ENCODE assay signal across 13 cellular contexts in the genomic region with DNA sequence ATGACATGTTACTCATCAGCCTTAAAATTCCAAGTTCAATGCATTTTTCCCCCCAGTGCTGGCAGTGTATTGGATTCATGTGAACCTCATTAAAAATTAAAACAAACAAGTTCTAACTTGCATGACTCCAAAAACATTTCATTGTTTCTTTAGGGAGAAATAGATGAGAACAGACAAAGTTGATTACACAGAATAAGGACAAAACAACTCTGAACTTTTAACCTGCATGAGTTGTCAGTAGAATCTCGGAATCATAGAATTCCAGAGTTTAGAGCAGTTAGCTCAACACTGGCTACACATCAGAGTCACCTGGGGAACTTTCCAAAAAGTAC.
DNase-seq lines count a peak whose midpoint lies in the region; ATAC-seq and TF ChIP-seq lines count a peak whose summit lies in the region.
"Had no signal": no experiment of that assay in that cellular context is flagged by ENCODE, and none has a peak within 500 bp of the region (broad histone marks: within the 10 kb centered on the region; RNA-seq: fewer than 3 reads in every experiment).

No MANE protein-coding gene starts in this region.

- ATAC-seq in gastroesophageal sphincter (peak; percentile 14), aorta (ENCODE audit: low FRiP score) (peak; percentile 55), GM21737 (IDR thresholded peaks at IDR 0.05; ENCODE audit: unreplicated experiment) (no peak)

- TF ChIP-seq EP300 in gastroesophageal sphincter (IDR thresholded peaks at IDR 0.05): no peak

- no peaks in the 10 kb centered on the region for H3K27me3 ChIP-seq in left ventricle myocardium inferior (ENCODE audit: low read depth)
- H3K27me3 ChIP-seq in breast epithelium: no peaks in the 10 kb centered on the region
- H3K27me3 ChIP-seq in gastroesophageal sphincter: no peaks in the 10 kb centered on the region
- no peaks in the 10 kb centered on the region for H3K27me3 ChIP-seq in aorta (ENCODE audit: control insufficient read depth in 1 of 2, insufficient read depth in 2 of 2, low read length in 1 of 2)
- H3K27me3 ChIP-seq: testis had no signal

- no peaks in the 10 kb centered on the region for H3K36me3 ChIP-seq in left ventricle myocardium inferior
- H3K36me3 ChIP-seq in breast epithelium: no peaks in the 10 kb centered on the region
- H3K36me3 ChIP-seq in gastroesophageal sphincter: no peaks in the 10 kb centered on the region
- H3K36me3 ChIP-seq in aorta (ENCODE audit: control insufficient read depth in 1 of 2, insufficient read depth in 2 of 2, low read length in 1 of 2): no peaks in the 10 kb centered on the region
- H3K36me3 ChIP-seq: spleen had no signal

- peak overlapping the region; percentile 25 for H3K27ac ChIP-seq in left ventricle myocardium inferior (replicated peaks)
- peak overlapping the region; percentile 67 to 82 for H3K27ac ChIP-seq in breast epithelium
- no peak overlapping the region for H3K27ac ChIP-seq in gastroesophageal sphincter
- H3K27ac ChIP-seq in aorta (ENCODE audit: low read depth in 1 of 2, low read length in 2 of 2): no peak overlapping the region
- H3K27ac ChIP-seq: KMS-11 had no signal

- H3K4me3 ChIP-seq in left ventricle myocardium inferior (no peak overlapping the region), breast epithelium (no peak overlapping the region), gastroesophageal sphincter (no peak overlapping the region), aorta (ENCODE audit: low read length in 2 of 2) (no peak overlapping the region)
- H3K4me3 ChIP-seq: spleen, testis had no signal

- TF ChIP-seq CTCF in left ventricle myocardium inferior (IDR thresholded peaks at IDR 0.05; ENCODE audit: borderline replicate concordance) (no peak), breast epithelium (IDR thresholded peaks at IDR 0.05) (no peak), gastroesophageal sphincter (IDR thresholded peaks at IDR 0.05) (no peak)

- H3K4me1 ChIP-seq in left ventricle myocardium inferior (peaks cover 5% of the 10 kb centered on the region), breast epithelium (no peaks in the 10 kb centered on the region), gastroesophageal sphincter (peaks cover 0 to 7% (median 2%) of the 10 kb centered on the region in 3 donors), aorta (ENCODE audit: control insufficient read depth in 1 of 2, insufficient read depth in 2 of 2, low read length in 2 of 2) (no peaks in the 10 kb centered on the region)
- H3K4me1 ChIP-seq: spleen, testis had no signal

- TF ChIP-seq POLR2A in breast epithelium (IDR thresholded peaks at IDR 0.05) (no peak), gastroesophageal sphincter (IDR thresholded peaks at IDR 0.05) (no peak)

- H3K9me3 ChIP-seq in left ventricle myocardium inferior (replicated peaks): no peaks in the 10 kb centered on the region
- no peaks in the 10 kb centered on the region for H3K9me3 ChIP-seq in breast epithelium
- no peaks in the 10 kb centered on the region for H3K9me3 ChIP-seq in gastroesophageal sphincter
- H3K9me3 ChIP-seq in aorta (ENCODE audit: control insufficient read depth, low read length): no peaks in the 10 kb centered on the region
- H3K9me3 ChIP-seq: spleen, testis had no signal

- DNase-seq in left ventricle myocardium inferior (no peak), cardiac septum (ENCODE audit: low spot score) (no peak), breast epithelium (ENCODE audit: low spot score in 2 of 2) (peak in 1 of 2 donors; percentile 50), aorta (no peak), 8988T (no peak)
- no peak for DNase-seq in stimulated activated CD4-positive, alpha-beta T cell treated with anti-CD3 and anti-CD28 coated beads, Interleukin-12 subunit alpha, Interleukin-12 subunit beta, amount 100 ng/mL, for 4 hours
- DNase-seq: NCI-H2081 treated with DMSO at 0.1 percent for 48 hours, spleen, T1000, testis had no signal

- intact Hi-C loops in left ventricle myocardium inferior (cut with micrococcal nuclease): no loop called here
- intact Hi-C loops in cardiac septum (cut with DNase I): no loop called here
- intact Hi-C loops in breast epithelium (cut with DNase I; ENCODE audit: low total_unique reads): no loop called here
- intact Hi-C loops in aorta (cut with DNase I): no loop called here

- 50 to 69% methylated on average over 1 of the region's 1 CpG for WGBS in gastroesophageal sphincter (ENCODE audit: low coverage in 1 of 2), 2 donors
- WGBS in aorta, 2 donors: 50 to 56% methylated on average over 1 of the region's 1 CpG

Comparison
In these comparisons a context has a peak if more than half of its experiments do, and no peak if none do; other contexts are left out.
1. H3K27ac ChIP-seq: peak in left ventricle myocardium inferior (single experiment) and breast epithelium (2 of 2); none in gastroesophageal sphincter (0 of 4) and aorta (0 of 2).